In the genomic region with DNA sequence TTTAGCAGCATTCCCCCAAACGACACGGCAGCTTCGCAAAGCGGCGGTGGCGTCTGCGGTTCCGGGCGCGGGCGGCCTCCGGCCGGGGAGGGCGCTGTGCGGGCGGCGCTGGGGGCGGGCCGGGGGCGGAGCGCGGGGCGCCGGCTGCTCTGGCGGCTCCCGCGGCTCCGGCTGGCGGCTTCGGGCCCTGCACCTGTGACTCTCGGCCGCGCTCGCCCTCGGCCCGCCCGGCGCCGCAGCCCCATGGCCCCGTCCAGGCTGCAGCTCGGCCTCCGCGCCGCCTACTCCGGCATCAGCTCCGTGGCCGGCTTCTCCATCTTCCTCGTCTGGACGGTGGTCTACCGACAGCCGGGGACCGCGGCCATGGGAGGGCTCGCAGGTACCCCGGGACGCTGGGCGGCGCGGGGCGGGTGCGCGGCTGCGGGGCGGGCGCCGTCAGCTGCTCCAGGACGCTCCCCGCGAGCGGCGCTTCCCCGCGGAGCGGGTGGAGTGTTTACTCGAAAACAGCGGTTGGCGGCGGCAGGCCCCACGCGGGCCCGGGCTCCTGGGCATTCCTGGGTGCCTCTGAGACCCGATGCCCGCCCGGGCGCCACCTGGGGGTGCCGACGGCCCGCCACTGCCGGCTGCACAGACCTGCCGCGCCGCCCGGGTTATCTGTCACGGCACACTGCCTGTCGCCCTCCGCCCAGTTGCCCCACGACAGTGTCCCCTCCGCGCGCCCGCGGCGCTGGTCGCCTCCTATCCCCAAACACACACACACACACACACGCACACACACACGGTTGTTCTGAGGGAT, we compare ENCODE assay signal across 1 cellular context.
TF ChIP-seq lines count a peak whose summit lies in the region.

Gene SLC48A1 (plus strand): TSS at position 177 of the 796 bp plus-strand sequence. CDS start 67 bp downstream, at position 244.

TF ChIP-seq in H1, 55 proteins besides CTCF, POLR2A, EP300 and RAD21 (continued from another document):
- no peak for TF ChIP-seq E2F6 (IDR thresholded peaks at IDR 0.05)
- TF ChIP-seq JUN (IDR thresholded peaks at IDR 0.05; ENCODE audit: low read depth, low read length): no peak
- TF ChIP-seq SIX5 (IDR thresholded peaks at IDR 0.05; ENCODE audit: low read depth, low read length): no peak
- TF ChIP-seq, protein P1, sequence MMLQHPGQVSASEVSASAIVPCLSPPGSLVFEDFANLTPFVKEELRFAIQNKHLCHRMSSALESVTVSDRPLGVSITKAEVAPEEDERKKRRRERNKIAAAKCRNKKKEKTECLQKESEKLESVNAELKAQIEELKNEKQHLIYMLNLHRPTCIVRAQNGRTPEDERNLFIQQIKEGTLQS (IDR thresholded peaks at IDR 0.05; ENCODE audit: insufficient read depth, low read depth, low read length): no peak
- peak; percentile 88 for TF ChIP-seq KDM4A (IDR thresholded peaks at IDR 0.05; ENCODE audit: low read depth, low read length, severe bottlenecking)
- TF ChIP-seq BACH1 (IDR thresholded peaks at IDR 0.05; ENCODE audit: low read length): no peak
